1 cellular context compared by ENCODE assay signal in the genomic region with DNA sequence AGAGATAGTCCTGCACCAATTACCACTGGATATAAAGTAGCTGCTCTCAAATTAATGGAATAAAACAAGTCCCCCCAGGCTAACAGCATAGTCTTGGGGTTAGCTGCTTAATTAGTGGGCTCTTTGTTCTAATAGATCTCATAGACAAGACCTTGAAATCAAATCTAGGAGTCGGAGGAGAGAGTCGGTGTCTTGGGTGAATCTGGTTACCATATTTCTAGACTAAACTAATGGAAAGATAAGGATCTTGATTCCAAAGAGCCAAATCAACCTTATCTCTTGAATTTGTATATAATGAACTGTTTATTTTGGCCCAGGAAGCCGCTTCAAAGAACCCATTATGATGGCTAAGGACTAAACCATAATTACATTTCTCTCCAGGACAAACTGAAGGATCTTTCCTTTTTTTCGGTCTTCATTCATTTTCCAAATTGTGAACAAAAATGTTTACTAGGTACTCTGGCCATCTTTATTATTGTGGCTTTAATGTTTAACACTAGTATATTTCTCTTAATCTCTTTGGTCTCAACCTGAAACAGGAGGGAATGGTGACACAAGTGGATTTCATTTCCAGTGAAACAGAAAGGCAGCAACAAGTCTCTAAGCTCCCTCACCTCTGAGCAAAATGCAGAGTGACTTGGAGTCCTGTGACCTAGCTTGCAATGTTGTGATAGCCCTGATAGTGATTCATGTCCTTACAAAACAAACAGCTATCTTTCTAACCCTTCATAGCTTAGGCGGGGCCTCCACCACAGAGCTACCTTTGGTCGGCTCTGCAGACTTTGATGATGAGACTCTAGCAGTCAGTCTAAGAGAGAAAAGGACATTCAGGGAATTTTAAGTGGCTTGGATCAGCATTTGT.
TF ChIP-seq lines count a peak whose summit lies in the region.

No MANE protein-coding gene starts in this region.

TF ChIP-seq in IMR-90, 13 proteins besides CTCF, POLR2A, EP300 and RAD21 (continued from another document):
- TF ChIP-seq, protein P1, sequence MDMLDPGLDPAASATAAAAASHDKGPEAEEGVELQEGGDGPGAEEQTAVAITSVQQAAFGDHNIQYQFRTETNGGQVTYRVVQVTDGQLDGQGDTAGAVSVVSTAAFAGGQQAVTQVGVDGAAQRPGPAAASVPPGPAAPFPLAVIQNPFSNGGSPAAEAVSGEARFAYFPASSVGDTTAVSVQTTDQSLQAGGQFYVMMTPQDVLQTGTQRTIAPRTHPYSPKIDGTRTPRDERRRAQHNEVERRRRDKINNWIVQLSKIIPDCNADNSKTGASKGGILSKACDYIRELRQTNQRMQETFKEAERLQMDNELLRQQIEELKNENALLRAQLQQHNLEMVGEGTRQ (IDR thresholded peaks at IDR 0.05; ENCODE audit: low read depth, low read length), result no peak
- TF ChIP-seq RCOR1 (IDR thresholded peaks at IDR 0.05; ENCODE audit: insufficient replicate concordance, low read length), result no peak
- TF ChIP-seq SMC3 (IDR thresholded peaks at IDR 0.05; ENCODE audit: low read depth, low read length), result no peak
- TF ChIP-seq BHLHE40 (IDR thresholded peaks at IDR 0.05; ENCODE audit: low read depth, low read length), result no peak
